9 cellular contexts compared by ENCODE assay signal in genomic region chr10:93462881-93463280, GRCh38. TPM values are rescaled to one million over a fixed set of nuclear protein-coding genes. Genes with fewer than 3 reads are reported as not detected.
DNase-seq lines count a peak whose midpoint lies in the region; ATAC-seq and TF ChIP-seq lines count a peak whose summit lies in the region.
"Had no signal": no experiment of that assay in that cellular context is flagged by ENCODE, and none has a peak within 500 bp of the region (broad histone marks: within the 10 kb centered on the region; RNA-seq: fewer than 3 reads in every experiment).

No MANE protein-coding gene starts in this region.

- in situ Hi-C loops in mammary epithelial cell (cut with MboI; ENCODE audit: low sequenced_read_pairs in 2 of 2): no loop called here

- peaks cover 78% of the 10 kb centered on the region for H3K4me1 ChIP-seq in mammary epithelial cell (ENCODE audit: insufficient read depth, low read length)

- intact Hi-C loops in mammary epithelial cell (cut with micrococcal nuclease): no loop called here

- dilution Hi-C loops in mammary epithelial cell (cut with HindIII; ENCODE audit: low sequenced_read_pairs): no loop called here

- no peak for ATAC-seq in GM18867 (IDR thresholded peaks at IDR 0.05; ENCODE audit: unreplicated experiment)
- no peak for ATAC-seq in GM19328 (IDR thresholded peaks at IDR 0.05; ENCODE audit: unreplicated experiment)

- no peaks in the 10 kb centered on the region for H3K9me3 ChIP-seq in mammary epithelial cell (replicated peaks; ENCODE audit: insufficient read depth, low read length)

- H3K9ac ChIP-seq in mammary epithelial cell (ENCODE audit: insufficient read depth, low read length): peak overlapping the region; percentile 17

- no peaks in the 10 kb centered on the region for H3K27me3 ChIP-seq in mammary epithelial cell (ENCODE audit: insufficient read depth, low read length)

- CTCF ChIA-PET in mammary epithelial cell (lab: Charles Lee; ENCODE audit: low non-redundant PET): interaction anchor here (0.5 kb wide), 1 partner anchor 23 kb away, joined by 7 read pairs; no protein-coding TSS in a partner anchor

- no TSS peak for BruUV-seq in mammary epithelial cell (replicated peaks; lab: Mats Ljungman, UMichigan)

- DNase-seq in Daoy (ENCODE audit: low read depth) (peak; percentile 79), NOMO-1 treated with DMSO at 0.1 percent for 48 hours (lab: John Stamatoyannopoulos, UW; ENCODE audit: unreplicated experiment) (peak; percentile 85), mammary epithelial cell (peak; percentile 56), pulmonary artery endothelial cell (ENCODE audit: low read depth, low spot score) (peak; percentile 98), D341Med (ENCODE audit: low spot score) (no peak), amniotic stem cell (lab: John Stamatoyannopoulos, UW) (no peak)
- DNase-seq: Karpas-422 had no signal

- no peak overlapping the region for H3K4me3 ChIP-seq in mammary epithelial cell (replicated peaks in 1 of 3; ENCODE audit: insufficient read depth in 1 of 3, low read depth in 2 of 3, low read length in 3 of 3)

- no peak overlapping the region for H2AFZ ChIP-seq in mammary epithelial cell (ENCODE audit: low read depth, low read length)

- H3K4me2 ChIP-seq in mammary epithelial cell (ENCODE audit: insufficient read depth, low read depth, low read length): peak overlapping the region; percentile 52

- H4K20me1 ChIP-seq in mammary epithelial cell (ENCODE audit: insufficient read depth, low read length): no peaks in the 10 kb centered on the region

- peaks cover 67% of the 10 kb centered on the region for H3K79me2 ChIP-seq in mammary epithelial cell (ENCODE audit: insufficient read depth, low read length)

- peaks cover 6% of the 10 kb centered on the region for H3K36me3 ChIP-seq in mammary epithelial cell (ENCODE audit: insufficient read depth, low read length)

- TF ChIP-seq CTCF in mammary epithelial cell (conservative IDR thresholded peaks at IDR 0.05 in 1 of 2, IDR thresholded peaks at IDR 0.05 in 1 of 2; ENCODE audit: extremely low read depth in 1 of 2, insufficient read depth in 1 of 2, low read depth in 1 of 2, low read length in 2 of 2): no peak

- 24% methylated on average over 9 of the region's 9 CpGs for WGBS in mammary epithelial cell (ENCODE audit: low coverage, missing lambda C conversion rate)

- H3K27ac ChIP-seq in mammary epithelial cell (ENCODE audit: insufficient read depth, low read depth, low read length): peak overlapping the region; percentile 95

RNA-seq across cellular contexts. Expression of gene MYOF, which starts 19.3 kb away (rescaled TPM):
- 124 and 132 TPM in 2 replicates for total RNA-seq in Daoy (2014; rRNA removed; shearing (Covaris generic))
- total RNA-seq in mammary epithelial cell: 100 to 1,000 TPM; 273 to 311 TPM
- polyA plus RNA-seq in mammary epithelial cell: 117 TPM
- 242 TPM for polyA minus RNA-seq in mammary epithelial cell
- 243 and 321 TPM in 2 replicates for total RNA-seq in pulmonary artery endothelial cell

RNA-seq across cellular contexts. Expression of gene CEP55, which starts 33.5 kb away (rescaled TPM):
- total RNA-seq in Daoy (2014; rRNA removed; shearing (Covaris generic)): 98.9 and 128 TPM in 2 replicates
- total RNA-seq in mammary epithelial cell: 10 to 100 TPM in 1 of 2 donors, 1 to 10 TPM in 1; 1.2 to 35.4 TPM
- polyA plus RNA-seq in mammary epithelial cell: 26.8 TPM
- 18.2 TPM for polyA minus RNA-seq in mammary epithelial cell
- 43.5 and 92.2 TPM in 2 replicates for total RNA-seq in pulmonary artery endothelial cell

Comparison
In these comparisons a context has a peak if more than half of its experiments do, and no peak if none do; other contexts are left out.
1. DNase-seq: peak in Daoy (single experiment), NOMO-1 treated with DMSO at 0.1 percent for 48 hours (single experiment), mammary epithelial cell (single experiment) and pulmonary artery endothelial cell (single experiment); none in D341Med (single experiment) and amniotic stem cell (single experiment).